Comparison of ENCODE assay signal across 8 cellular contexts in genomic region chr5:34188001-34188822, GRCh38.
DNase-seq lines count a peak whose midpoint lies in the region; ATAC-seq and TF ChIP-seq lines count a peak whose summit lies in the region.
"Not testable (repeated sequence)": the region's sequence is repeated elsewhere in the genome, so short reads cannot be mapped to it uniquely, and the experiment has no call there.

No MANE protein-coding gene starts in this region.

- H3K4me1 Mint-ChIP-seq in natural killer cell treated with Interleukin-12 subunit alpha and Interleukin-12 subunit beta and Interleukin-15 and Interleukin-18, amount 100 ng/mL, for 72 hours (ENCODE audit: low read depth in 2 of 2) = peaks cover 20 to 33% of the 10 kb centered on the region in 2 donors

- H3K4me3 ChIP-seq in A673 (ENCODE audit: low read depth, low read length, poor library complexity, severe bottlenecking); OCI-LY7 (ENCODE audit: low read depth, low read length, poor library complexity, severe bottlenecking): not testable (repeated sequence)

- not testable (repeated sequence) for BruUV-seq in A673 (replicated peaks; lab: Mats Ljungman, UMichigan); OCI-LY7 (replicated peaks; lab: Mats Ljungman, UMichigan)

- not testable (repeated sequence) for H3K79me2 ChIP-seq in OCI-LY7 (ENCODE audit: insufficient read depth, low read depth, low read length)

- not testable (repeated sequence) for H4K20me1 ChIP-seq in OCI-LY7 (ENCODE audit: insufficient read depth, low read length)

- H3K27me3 Mint-ChIP-seq in natural killer cell treated with Interleukin-12 subunit alpha and Interleukin-12 subunit beta and Interleukin-15 and Interleukin-18, amount 100 ng/mL, for 72 hours = not testable (repeated sequence)

- not testable (repeated sequence) for H3K4me3 Mint-ChIP-seq in natural killer cell treated with Interleukin-12 subunit alpha and Interleukin-12 subunit beta and Interleukin-15 and Interleukin-18, amount 100 ng/mL, for 72 hours

- H3K4me1 ChIP-seq in A673 (ENCODE audit: insufficient read depth, low read length, poor library complexity, severe bottlenecking); OCI-LY7 (ENCODE audit: insufficient read depth, low read length, poor library complexity, severe bottlenecking): not testable (repeated sequence)

- not testable (repeated sequence) for H3K27ac ChIP-seq in A673 (ENCODE audit: low read depth, low read length, poor library complexity, severe bottlenecking); OCI-LY7 (ENCODE audit: low read depth, low read length, poor library complexity, severe bottlenecking)

- not testable (repeated sequence) for ATAC-seq in left cardiac atrium; natural killer cell treated with Interleukin-12 subunit alpha and Interleukin-12 subunit beta and Interleukin-15 and Interleukin-18, amount 100 ng/mL, for 72 hours

- not testable (repeated sequence) for H2AFZ ChIP-seq in OCI-LY7 (ENCODE audit: low read length)

- not testable (repeated sequence) for H3K9me3 ChIP-seq in A673 (ENCODE audit: low read depth, low read length, poor library complexity, severe bottlenecking); OCI-LY7 (ENCODE audit: low read length)

- DNase-seq in A673 (ENCODE audit: low spot score) (peak; percentile 70), OCI-LY7 (ENCODE audit: low spot score) (peak; percentile 57), cerebellar cortex (ENCODE audit: low spot score) (peak; percentile 72), left cardiac atrium (peak; percentile 50)
- DNase-seq in activated CD8-positive, alpha-beta memory T cell treated with anti-CD3 and anti-CD28 coated beads for 48 hours (ENCODE audit: low read depth in 2 of 3, low spot score in 2 of 3) = peak in 2 of 3 experiments; percentile 13 to 72
- DNase-seq in natural killer cell treated with Interleukin-12 subunit alpha and Interleukin-12 subunit beta and Interleukin-15 and Interleukin-18, amount 100 ng/mL, for 72 hours (ENCODE audit: low spot score) = peak; percentile 76
- DNase-seq in stimulated activated CD4-positive, alpha-beta T cell treated with anti-CD3 and anti-CD28 coated beads, Interleukin-4, amount 100 ng/mL, for 1 hour = peak; percentile 61

- H3K9me3 Mint-ChIP-seq in natural killer cell treated with Interleukin-12 subunit alpha and Interleukin-12 subunit beta and Interleukin-15 and Interleukin-18, amount 100 ng/mL, for 72 hours = not testable (repeated sequence)

- not testable (repeated sequence) for H3K36me3 Mint-ChIP-seq in natural killer cell treated with Interleukin-12 subunit alpha and Interleukin-12 subunit beta and Interleukin-15 and Interleukin-18, amount 100 ng/mL, for 72 hours

- not testable (repeated sequence) for H3K27me3 ChIP-seq in A673 (replicated peaks; ENCODE audit: insufficient read depth, low read depth, low read length, poor library complexity)

- not testable (repeated sequence) for H3K27ac Mint-ChIP-seq in natural killer cell treated with Interleukin-12 subunit alpha and Interleukin-12 subunit beta and Interleukin-15 and Interleukin-18, amount 100 ng/mL, for 72 hours

- intact Hi-C loops in A673 (cut with micrococcal nuclease; ENCODE audit: unreplicated experiment); OCI-LY7 (cut with micrococcal nuclease; ENCODE audit: unreplicated experiment); left cardiac atrium (cut with DNase I): not testable (repeated sequence)

- TF ChIP-seq CTCF in A673 (conservative IDR thresholded peaks at IDR 0.05; ENCODE audit: low read depth, low read length) (peak; percentile 50), GM12874 (IDR thresholded peaks at IDR 0.05; ENCODE audit: insufficient read depth, low read depth, low read length) (peak; percentile 65), OCI-LY7 (conservative IDR thresholded peaks at IDR 0.05; ENCODE audit: low read length) (peak; percentile 62)

- CTCF ChIA-PET in A673 (lab: Charles Lee); OCI-LY7 (lab: Charles Lee; ENCODE audit: unreplicated experiment): not testable (repeated sequence)

- POLR2A ChIA-PET in A673 (lab: Charles Lee; ENCODE audit: low non-redundant PET); OCI-LY7 (lab: Charles Lee): not testable (repeated sequence)

- not testable (repeated sequence) for H3K36me3 ChIP-seq in A673 (ENCODE audit: insufficient read depth, low read length, poor library complexity, severe bottlenecking); OCI-LY7 (ENCODE audit: insufficient read depth, low read length)

- H3K9me2 ChIP-seq in OCI-LY7 (ENCODE audit: insufficient read depth, low read length) = not testable (repeated sequence)

- H3K4me2 ChIP-seq in OCI-LY7 (ENCODE audit: low read length) = not testable (repeated sequence)
